In the genomic region with DNA sequence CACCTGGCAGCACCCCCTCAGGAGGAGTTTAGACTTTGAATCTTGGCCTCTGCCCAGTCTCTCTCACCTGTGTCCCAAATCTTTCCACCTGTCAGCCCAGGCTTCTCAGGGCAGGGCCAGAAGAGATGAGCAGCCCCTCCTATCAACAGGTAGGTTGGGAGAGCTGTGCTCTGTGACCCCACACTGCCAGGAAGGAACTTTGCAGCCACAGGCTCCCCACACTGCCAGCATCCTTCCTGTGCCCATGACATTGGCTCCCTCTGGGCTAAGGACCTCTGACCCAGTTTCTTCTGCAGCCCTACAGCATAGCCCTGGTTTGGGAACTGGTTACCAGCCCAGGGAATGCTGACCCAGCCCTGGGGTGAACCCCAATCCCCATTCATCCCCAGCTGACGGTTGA, we compare ENCODE assay signal across 17 cellular contexts.
DNase-seq lines count a peak whose midpoint lies in the region; ATAC-seq, FAIRE-seq and TF ChIP-seq lines count a peak whose summit lies in the region.
"Had no signal": no experiment of that assay in that cellular context is flagged by ENCODE, and none has a peak within 500 bp of the region (broad histone marks: within the 10 kb centered on the region; RNA-seq: fewer than 3 reads in every experiment).

No MANE protein-coding gene starts in this region.

- no peak overlapping the region for H4K5ac ChIP-seq in H9 (ENCODE audit: insufficient read length, low read depth, low read length)

- no peak overlapping the region for H3K4me3 Mint-ChIP-seq in activated CD4-positive, alpha-beta T cell treated with anti-CD3 and anti-CD28 coated beads, Interleukin-2, amount 10 ng/mL, durations not matched to agents 7 days and 5 days
- H3K4me3 Mint-ChIP-seq in H9, result no peak overlapping the region
- H3K4me3 Mint-ChIP-seq in astrocyte (ENCODE audit: unreplicated experiment), result no peak overlapping the region

- H3K79me1 ChIP-seq in H9 (ENCODE audit: insufficient read depth, low read depth, low read length, poor library complexity, severe bottlenecking), result no peaks in the 10 kb centered on the region

- H3K27me3 Mint-ChIP-seq in activated CD4-positive, alpha-beta T cell treated with anti-CD3 and anti-CD28 coated beads, Interleukin-2, amount 10 ng/mL, durations not matched to agents 7 days and 5 days, result peaks cover 8% of the 10 kb centered on the region
- H3K27me3 Mint-ChIP-seq in H9 (ENCODE audit: low read depth), result peaks cover 2% of the 10 kb centered on the region
- H3K27me3 Mint-ChIP-seq in astrocyte (ENCODE audit: low read depth, unreplicated experiment), result peaks cover 5% of the 10 kb centered on the region

- no peak for TF ChIP-seq CTCF in H9 (conservative IDR thresholded peaks at IDR 0.05)
- TF ChIP-seq CTCF in astrocyte (IDR thresholded peaks at IDR 0.05; ENCODE audit: insufficient read depth, low read depth, low read length), result no peak
- TF ChIP-seq CTCF in neutrophil (IDR thresholded peaks at IDR 0.05), result no peak
- no peak for TF ChIP-seq CTCF in lower leg skin (IDR thresholded peaks at IDR 0.05)
- no peak for TF ChIP-seq CTCF in gastroesophageal sphincter (IDR thresholded peaks at IDR 0.05)

- H3K79me2 ChIP-seq in H9 (ENCODE audit: insufficient read depth, low read length) (no peaks in the 10 kb centered on the region), astrocyte (ENCODE audit: insufficient read depth, low read length) (no peaks in the 10 kb centered on the region)

- peaks cover 16% of the 10 kb centered on the region for H3K4me1 Mint-ChIP-seq in activated CD4-positive, alpha-beta T cell treated with anti-CD3 and anti-CD28 coated beads, Interleukin-2, amount 10 ng/mL, durations not matched to agents 7 days and 5 days
- H3K4me1 Mint-ChIP-seq in H9 (peaks cover 2 to 6% of the 10 kb centered on the region in 2 experiments; a peak in 3 of 4 replicates), astrocyte (ENCODE audit: low read depth, unreplicated experiment) (peaks cover 39% of the 10 kb centered on the region)

- no peak overlapping the region for H2BK15ac ChIP-seq in H9 (ENCODE audit: low read depth, low read length)

- no peaks in the 10 kb centered on the region for H3K9me3 ChIP-seq in H9 (ENCODE audit: control insufficient read depth, low read depth, low read length)
- no peaks in the 10 kb centered on the region for H3K9me3 ChIP-seq in astrocyte (ENCODE audit: insufficient read depth, low read depth, low read length)
- H3K9me3 ChIP-seq in neutrophil, result no peaks in the 10 kb centered on the region
- H3K9me3 ChIP-seq in gastroesophageal sphincter, result peaks cover 0 to 15% (median 0%) of the 10 kb centered on the region in 3 donors
- H3K9me3 ChIP-seq: Caco-2, HAP-1 had no signal

- H3K18ac ChIP-seq in H9 (ENCODE audit: insufficient read length, low read depth, low read length), result no peak overlapping the region

- H3K4me3 ChIP-seq in astrocyte (ENCODE audit: insufficient read depth, low read depth, low read length) (no peak overlapping the region), neutrophil (ENCODE audit: low read depth in 1 of 2, low read length in 1 of 2) (no peak overlapping the region), lower leg skin (ENCODE audit: low read depth, poor library complexity, severe bottlenecking) (no peak overlapping the region), gastroesophageal sphincter (no peak overlapping the region)
- H3K4me3 ChIP-seq: HAP-1 had no signal

- TF ChIP-seq POLR2A in lower leg skin (IDR thresholded peaks at IDR 0.05), result no peak
- no peak for TF ChIP-seq POLR2A in gastroesophageal sphincter (IDR thresholded peaks at IDR 0.05)

- CTCF ChIA-PET in activated CD4-positive, alpha-beta T cell treated with anti-CD3 and anti-CD28 coated beads, Interleukin-2, amount 10 ng/mL, durations not matched to agents 7 days and 5 days (lab: Charles Lee), result interaction anchor here (1.1 kb wide), 1 partner anchor 10 kb away, joined by 3 read pairs; no protein-coding TSS in a partner anchor

- H3T11ph ChIP-seq in H9 (ENCODE audit: low read length), result no peak overlapping the region

- no peaks in the 10 kb centered on the region for H3K23me2 ChIP-seq in H9 (ENCODE audit: insufficient read length, low read depth, low read length, poor library complexity, severe bottlenecking)

- H3K4me1 ChIP-seq in H9 (ENCODE audit: insufficient read depth, low read length) (no peaks in the 10 kb centered on the region; the same call in 1 of the 2 replicates), astrocyte (ENCODE audit: insufficient read depth, low read length) (peaks cover 11% of the 10 kb centered on the region), neutrophil (ENCODE audit: control insufficient read depth in 1 of 2, insufficient read depth in 1 of 2, low read depth in 1 of 2, low read length in 1 of 2) (peaks cover 58 to 60% of the 10 kb centered on the region in 2 experiments), gastroesophageal sphincter (no peaks in the 10 kb centered on the region)
- H3K4me1 ChIP-seq: Caco-2, HAP-1 had no signal

- ATAC-seq in gastroesophageal sphincter, result no peak

- no peak overlapping the region for H2BK120ac ChIP-seq in H9 (ENCODE audit: low read depth, low read length, poor library complexity, severe bottlenecking)

- H2AK5ac ChIP-seq in H9 (ENCODE audit: insufficient read length, low read length), result no peak overlapping the region

- H3K23ac ChIP-seq in H9 (ENCODE audit: insufficient read length, low read depth, low read length), result no peak overlapping the region

- H2AFZ ChIP-seq in H9 (ENCODE audit: low read length) (no peak overlapping the region), astrocyte (ENCODE audit: low read depth, low read length) (no peak overlapping the region)

- DNase-seq in activated CD4-positive, alpha-beta T cell treated with anti-CD3 and anti-CD28 coated beads, Interleukin-2, amount 10 ng/mL, durations not matched to agents 7 days and 5 days, result no peak
- no peak for DNase-seq in activated CD4-positive, alpha-beta T cell treated with anti-CD3 and anti-CD28 coated beads for 4 hours
- DNase-seq in H9 (no peak), astrocyte (ENCODE audit: low read depth) (no peak), lower leg skin (ENCODE audit: low spot score in 2 of 2) (no peak), HT-29 (ENCODE audit: low spot score) (no peak)
- DNase-seq: Caco-2, NCI-H1048, NCI-H1436, NCI-H1930, NCI-H226, NCI-H524 had no signal

- intact Hi-C loops in lower leg skin (cut with DNase I; ENCODE audit: low total_unique reads), result no loop called here

- H2BK12ac ChIP-seq in H9 (ENCODE audit: insufficient read length, low read depth, low read length), result no peak overlapping the region

- POLR2A ChIA-PET in activated CD4-positive, alpha-beta T cell treated with anti-CD3 and anti-CD28 coated beads, Interleukin-2, amount 10 ng/mL, durations not matched to agents 7 days and 5 days (lab: Charles Lee), result no interaction called here

- no peaks in the 10 kb centered on the region for H3K36me3 ChIP-seq in astrocyte (ENCODE audit: insufficient read depth, low read length)
- no peaks in the 10 kb centered on the region for H3K36me3 ChIP-seq in neutrophil
- H3K36me3 ChIP-seq in gastroesophageal sphincter, result no peaks in the 10 kb centered on the region
- H3K36me3 ChIP-seq: HAP-1 had no signal

- H3K9ac ChIP-seq in H9 (ENCODE audit: extremely low read depth, insufficient read length, low read length), result no peak overlapping the region
- no peak overlapping the region for H3K9ac ChIP-seq in astrocyte (ENCODE audit: low read length)

- H4K20me1 ChIP-seq in H9 (ENCODE audit: control insufficient read depth, insufficient read depth, insufficient read length), result no peaks in the 10 kb centered on the region
- no peaks in the 10 kb centered on the region for H4K20me1 ChIP-seq in astrocyte (ENCODE audit: insufficient read depth, low read length)

- H3K56ac ChIP-seq in H9 (ENCODE audit: insufficient read length, low read depth, low read length), result no peak overlapping the region

- H4K8ac ChIP-seq in H9 (replicated peaks; ENCODE audit: insufficient read length, low read depth, low read length), result no peak overlapping the region

- H3K27ac ChIP-seq in H9 (ENCODE audit: insufficient read length, low read depth, low read length), result no peak overlapping the region
- H3K27ac ChIP-seq in astrocyte (ENCODE audit: low read depth, low read length), result no peak overlapping the region
- H3K27ac ChIP-seq in neutrophil, result peak overlapping the region; percentile 79
- H3K27ac ChIP-seq in gastroesophageal sphincter, result no peak overlapping the region
- H3K27ac ChIP-seq: 22Rv1 had no signal

- no peaks in the 10 kb centered on the region for H3K27me3 ChIP-seq in H9 (ENCODE audit: insufficient read depth, low read length)
- no peaks in the 10 kb centered on the region for H3K27me3 ChIP-seq in astrocyte (ENCODE audit: insufficient read depth, low read length)
- no peaks in the 10 kb centered on the region for H3K27me3 ChIP-seq in neutrophil
- H3K27me3 ChIP-seq in gastroesophageal sphincter, result peaks cover 31% of the 10 kb centered on the region

- FAIRE-seq in astrocyte (lab: Jason Lieb, UNC), result no peak

- no peak for TF ChIP-seq EP300 in gastroesophageal sphincter (IDR thresholded peaks at IDR 0.05)

- H3K9me3 Mint-ChIP-seq in activated CD4-positive, alpha-beta T cell treated with anti-CD3 and anti-CD28 coated beads, Interleukin-2, amount 10 ng/mL, durations not matched to agents 7 days and 5 days, result peaks cover 9% of the 10 kb centered on the region
- H3K9me3 Mint-ChIP-seq in H9, result peaks cover 2 to 3% of the 10 kb centered on the region in 2 experiments; a peak in 4 of 5 replicates
- H3K9me3 Mint-ChIP-seq in astrocyte (ENCODE audit: unreplicated experiment), result peaks cover 5% of the 10 kb centered on the region

- H3K36me3 Mint-ChIP-seq in activated CD4-positive, alpha-beta T cell treated with anti-CD3 and anti-CD28 coated beads, Interleukin-2, amount 10 ng/mL, durations not matched to agents 7 days and 5 days (ENCODE audit: low read depth), result peaks cover 4% of the 10 kb centered on the region
- H3K36me3 Mint-ChIP-seq in H9 (ENCODE audit: insufficient read depth in 1 of 3, low read depth in 3 of 3), result no peaks in the 10 kb centered on the region
- peaks cover 9% of the 10 kb centered on the region for H3K36me3 Mint-ChIP-seq in astrocyte (ENCODE audit: low read depth, unreplicated experiment)
- H3K36me3 Mint-ChIP-seq: CD4-positive, CD25-positive, alpha-beta regulatory T cell had no signal

- no peak overlapping the region for H4K91ac ChIP-seq in H9 (ENCODE audit: insufficient read length, low read depth, low read length)

- H2BK20ac ChIP-seq in H9 (ENCODE audit: low read depth, low read length, poor library complexity, severe bottlenecking), result no peak overlapping the region

- H3K14ac ChIP-seq in H9 (ENCODE audit: insufficient read depth, low read length), result no peak overlapping the region

- H3K4me2 ChIP-seq in H9 (ENCODE audit: insufficient read depth, insufficient read length, low read length) (no peak overlapping the region), astrocyte (ENCODE audit: low read length) (no peak overlapping the region)

- no CpG with 5 or more reads among the region's 1 CpG for WGBS in H9 (ENCODE audit: extremely low coverage, insufficient read length, low lambda C conversion rate)
- WGBS in lower leg skin, 2 donors, result 95 to 100% methylated on average over 1 of the region's 1 CpG
- 100% methylated on average over 1 of the region's 1 CpG; no CpG with 5 or more reads in 1 of the 2 donors for WGBS in gastroesophageal sphincter (ENCODE audit: low coverage in 1 of 2), 2 donors

- no peak overlapping the region for H3K4ac ChIP-seq in H9 (ENCODE audit: low read depth, low read length)

- H3K27ac Mint-ChIP-seq in activated CD4-positive, alpha-beta T cell treated with anti-CD3 and anti-CD28 coated beads, Interleukin-2, amount 10 ng/mL, durations not matched to agents 7 days and 5 days, result peak overlapping the region; percentile 93
- peak overlapping the region in 2 of 3 experiments; percentile 24 to 81; a peak in 2 of 7 replicates for H3K27ac Mint-ChIP-seq in H9
- H3K27ac Mint-ChIP-seq in astrocyte (ENCODE audit: unreplicated experiment), result peak overlapping the region; percentile 70

- no peak overlapping the region for H2BK5ac ChIP-seq in H9 (ENCODE audit: insufficient read length, low read length)
